Comparison of ENCODE assay signal across 26 cellular contexts in genomic region chr4:61211781-61212180, GRCh38. TPM values are rescaled to one million over a fixed set of nuclear protein-coding genes. Genes with fewer than 3 reads are reported as not detected.
DNase-seq lines count a peak whose midpoint lies in the region; ATAC-seq and TF ChIP-seq lines count a peak whose summit lies in the region.
"Had no signal": no experiment of that assay in that cellular context is flagged by ENCODE, and none has a peak within 500 bp of the region (broad histone marks: within the 10 kb centered on the region; RNA-seq: fewer than 3 reads in every experiment).

No MANE protein-coding gene starts in this region.

- in situ Hi-C loops in G401 (cut with HindIII; ENCODE audit: low sequenced_read_pairs), result no loop called here

- no peak overlapping the region for H3K27ac Mint-ChIP-seq in natural killer cell treated with Interleukin-12 subunit alpha and Interleukin-12 subunit beta and Interleukin-15 and Interleukin-18, amount 100 ng/mL, for 72 hours
- H3K27ac Mint-ChIP-seq: CD14-positive monocyte; CD8-positive, alpha-beta memory T cell had no signal

- H3K4me3 ChIP-seq in choroid plexus epithelial cell (ENCODE audit: low read depth, low read length), result no peak overlapping the region
- H3K4me3 ChIP-seq: HAP-1, MG63, SK-N-MC had no signal

- TF ChIP-seq CTCF in choroid plexus epithelial cell (conservative IDR thresholded peaks at IDR 0.05; ENCODE audit: low read depth, low read length), result no peak

- no peak overlapping the region for H3K4me3 Mint-ChIP-seq in natural killer cell treated with Interleukin-12 subunit alpha and Interleukin-12 subunit beta and Interleukin-15 and Interleukin-18, amount 100 ng/mL, for 72 hours
- H3K4me3 Mint-ChIP-seq: CD14-positive monocyte; CD8-positive, alpha-beta memory T cell had no signal

- peaks cover 13% of the 10 kb centered on the region for H3K9me3 Mint-ChIP-seq in natural killer cell treated with Interleukin-12 subunit alpha and Interleukin-12 subunit beta and Interleukin-15 and Interleukin-18, amount 100 ng/mL, for 72 hours

- intact Hi-C loops in posterior vena cava (cut with DNase I), result loop anchor here in 1 of 2 donors (1.0 kb wide), 1 partner anchor 23 kb away; no protein-coding TSS in a partner anchor

- H3K36me3 Mint-ChIP-seq in natural killer cell treated with Interleukin-12 subunit alpha and Interleukin-12 subunit beta and Interleukin-15 and Interleukin-18, amount 100 ng/mL, for 72 hours, result no peaks in the 10 kb centered on the region
- H3K36me3 Mint-ChIP-seq: CD14-positive monocyte; CD8-positive, alpha-beta memory T cell had no signal

- DNase-seq in G401 (ENCODE audit: low spot score) (peak; percentile 67), OCI-M1 (lab: John Stamatoyannopoulos, UW) (peak; percentile 31), choroid plexus epithelial cell (ENCODE audit: low read depth) (peak; percentile 30), pons (ENCODE audit: low spot score) (peak; percentile 58), foreskin melanocyte (no peak), posterior vena cava (ENCODE audit: low spot score) (no peak)
- no peak for DNase-seq in natural killer cell treated with Interleukin-12 subunit alpha and Interleukin-12 subunit beta and Interleukin-15 and Interleukin-18, amount 100 ng/mL, for 72 hours (ENCODE audit: low spot score)
- DNase-seq: 8988T; ACHN; BE2C; CD8-positive, alpha-beta memory T cell; DMS79 treated with DMSO at 0.1 percent for 48 hours; IMR-90; KG1; MG63; NCI-H1417 treated with DMSO at 0.1 percent for 48 hours; NCI-H187; NCI-H2171 treated with DMSO at 0.1 percent for 48 hours; NCI-H345; NCI-H524 treated with DMSO at 0.1 percent for 48 hours; SIG-M5 had no signal

- H3K27me3 Mint-ChIP-seq in natural killer cell treated with Interleukin-12 subunit alpha and Interleukin-12 subunit beta and Interleukin-15 and Interleukin-18, amount 100 ng/mL, for 72 hours, result no peaks in the 10 kb centered on the region
- H3K27me3 Mint-ChIP-seq: CD8-positive, alpha-beta memory T cell had no signal

- no peaks in the 10 kb centered on the region for H3K4me1 Mint-ChIP-seq in natural killer cell treated with Interleukin-12 subunit alpha and Interleukin-12 subunit beta and Interleukin-15 and Interleukin-18, amount 100 ng/mL, for 72 hours (ENCODE audit: low read depth in 2 of 2)
- H3K4me1 Mint-ChIP-seq: CD14-positive monocyte; CD8-positive, alpha-beta memory T cell had no signal

- no peak for ATAC-seq in natural killer cell treated with Interleukin-12 subunit alpha and Interleukin-12 subunit beta and Interleukin-15 and Interleukin-18, amount 100 ng/mL, for 72 hours
- ATAC-seq in GM21423 (IDR thresholded peaks at IDR 0.05; ENCODE audit: unreplicated experiment), result no peak
- ATAC-seq: Panc1 had no signal

RNA-seq across cellular contexts. Expression of gene ADGRL3, which starts 11.7 kb away (rescaled TPM):
- not detected in 2 replicates for total RNA-seq in G401 (2014; rRNA removed; shearing (Covaris generic))
- not detected for total RNA-seq in natural killer cell treated with Interleukin-12 subunit alpha and Interleukin-12 subunit beta and Interleukin-15 and Interleukin-18, amount 100 ng/mL, for 72 hours
- total RNA-seq in posterior vena cava, result 10 to 100 TPM; 48.0 to 54.3 TPM
- total RNA-seq: CD8-positive, alpha-beta memory T cell had no signal

Comparison
In these comparisons a context has a peak if more than half of its experiments do, and no peak if none do; other contexts are left out.
1. DNase-seq: peak in G401 (single experiment), OCI-M1 (single experiment), choroid plexus epithelial cell (single experiment) and pons (single experiment); none in natural killer cell treated with Interleukin-12 subunit alpha and Interleukin-12 subunit beta and Interleukin-15 and Interleukin-18, amount 100 ng/mL, for 72 hours (single experiment), foreskin melanocyte (single experiment) and posterior vena cava (single experiment).
2. RNA of gene ADGRL3, which starts 11.7 kb away (total RNA-seq): 48.0 to 54.3 TPM in posterior vena cava; not detected in G401 and not detected in natural killer cell treated with Interleukin-12 subunit alpha and Interleukin-12 subunit beta and Interleukin-15 and Interleukin-18, amount 100 ng/mL, for 72 hours; every median in the first group is over 10 times any median in the second.